13 cellular contexts compared by ENCODE assay signal in the genomic region with DNA sequence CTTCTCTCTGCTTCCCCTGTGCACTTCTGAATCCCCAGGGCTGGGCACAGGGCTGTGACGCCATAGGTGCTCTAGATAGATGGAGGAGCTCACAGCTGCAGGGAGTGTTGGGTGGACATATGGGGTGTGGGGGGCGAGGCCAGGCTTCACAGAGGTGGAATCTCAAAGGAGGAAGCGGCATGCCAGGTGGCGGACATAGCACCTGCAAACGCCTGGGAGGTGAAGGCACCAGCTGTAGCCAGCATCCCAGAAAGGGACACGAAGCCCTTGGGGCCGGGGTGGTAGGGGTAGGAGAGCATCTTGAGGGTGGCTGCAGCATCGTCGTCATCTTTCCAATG. TPM values are rescaled to one million over a fixed set of nuclear protein-coding genes. Genes with fewer than 3 reads are reported as not detected.
A peak's percentile ranks its signal among the peaks of the same experiment; 100 is the strongest.
DNase-seq lines count a peak whose midpoint lies in the region; ATAC-seq and TF ChIP-seq lines count a peak whose summit lies in the region.
"Had no signal": no experiment of that assay in that cellular context is flagged by ENCODE, and none has a peak within 500 bp of the region (broad histone marks: within the 10 kb centered on the region; RNA-seq: fewer than 3 reads in every experiment).

No MANE protein-coding gene starts in this region.

- intact Hi-C loops in Right ventricle myocardium inferior (cut with DNase I) (no loop called here), left ventricle myocardium inferior (cut with micrococcal nuclease) (no loop called here), left colon (cut with DNase I, micrococcal nuclease) (no loop called here), posterior vena cava (cut with DNase I) (no loop called here)

- 93 to 94% methylated on average over 8 to 9 of the region's 9 CpGs for WGBS in upper lobe of left lung, 2 donors

- no peak for TF ChIP-seq POLR2A in upper lobe of left lung (IDR thresholded peaks at IDR 0.05)

- no peak overlapping the region for H3K27ac Mint-ChIP-seq in activated T-cell treated with anti-CD3 and anti-CD28 coated beads, Interleukin-2, amount 50 U/mL, for 72 hours
- H3K27ac Mint-ChIP-seq: CD4-positive, CD25-positive, alpha-beta regulatory T cell; HFFc6 had no signal

- no peak overlapping the region for H3K27ac ChIP-seq in left ventricle myocardium inferior (replicated peaks)
- no peak overlapping the region for H3K27ac ChIP-seq in upper lobe of left lung
- H3K27ac ChIP-seq: 22Rv1 had no signal

- H3K36me3 Mint-ChIP-seq in activated T-cell treated with anti-CD3 and anti-CD28 coated beads, Interleukin-2, amount 50 U/mL, for 72 hours (ENCODE audit: insufficient read depth in 2 of 2): peaks cover 0 to 2% of the 10 kb centered on the region in 2 donors

- H3K4me3 Mint-ChIP-seq in activated T-cell treated with anti-CD3 and anti-CD28 coated beads, Interleukin-2, amount 50 U/mL, for 72 hours: no peak overlapping the region
- H3K4me3 Mint-ChIP-seq: CD4-positive, CD25-positive, alpha-beta regulatory T cell; HFFc6 had no signal

- TF ChIP-seq EP300 in upper lobe of left lung (IDR thresholded peaks at IDR 0.05): no peak

- H3K9me3 Mint-ChIP-seq in activated T-cell treated with anti-CD3 and anti-CD28 coated beads, Interleukin-2, amount 50 U/mL, for 72 hours: peaks cover 0 to 3% of the 10 kb centered on the region in 2 donors
- H3K9me3 Mint-ChIP-seq: HFFc6 had no signal

- in situ Hi-C loops in G401 (cut with HindIII; ENCODE audit: low sequenced_read_pairs): no loop called here

- H3K27me3 Mint-ChIP-seq in activated T-cell treated with anti-CD3 and anti-CD28 coated beads, Interleukin-2, amount 50 U/mL, for 72 hours (ENCODE audit: low read depth): no peaks in the 10 kb centered on the region
- H3K27me3 Mint-ChIP-seq: CD4-positive, CD25-positive, alpha-beta regulatory T cell had no signal

- ATAC-seq in Right ventricle myocardium inferior: no peak
- ATAC-seq in left colon: peak; percentile 44
- ATAC-seq in activated T-cell treated with anti-CD3 and anti-CD28 coated beads, Interleukin-2, amount 50 U/mL, for 72 hours (replicated peaks in 1 of 2): no peak
- ATAC-seq in upper lobe of left lung (ENCODE audit: low FRiP score in 2 of 2): no peak

- peaks cover 11% of the 10 kb centered on the region for H3K9me3 ChIP-seq in left ventricle myocardium inferior (replicated peaks)
- no peaks in the 10 kb centered on the region for H3K9me3 ChIP-seq in upper lobe of left lung

- TF ChIP-seq CTCF in left ventricle myocardium inferior (IDR thresholded peaks at IDR 0.05; ENCODE audit: borderline replicate concordance) (no peak), upper lobe of left lung (IDR thresholded peaks at IDR 0.05) (no peak)

- H3K4me1 Mint-ChIP-seq in activated T-cell treated with anti-CD3 and anti-CD28 coated beads, Interleukin-2, amount 50 U/mL, for 72 hours (ENCODE audit: low read depth): no peaks in the 10 kb centered on the region
- H3K4me1 Mint-ChIP-seq: CD4-positive, CD25-positive, alpha-beta regulatory T cell had no signal

- H3K4me3 ChIP-seq in left ventricle myocardium inferior: no peak overlapping the region
- no peak overlapping the region for H3K4me3 ChIP-seq in upper lobe of left lung

- H3K36me3 ChIP-seq in left ventricle myocardium inferior: no peaks in the 10 kb centered on the region
- H3K36me3 ChIP-seq in upper lobe of left lung: no peaks in the 10 kb centered on the region

- no peaks in the 10 kb centered on the region for H3K27me3 ChIP-seq in left ventricle myocardium inferior (ENCODE audit: low read depth)
- H3K27me3 ChIP-seq in upper lobe of left lung: no peaks in the 10 kb centered on the region

- DNase-seq in Right ventricle myocardium inferior (ENCODE audit: missing footprints) (peak; percentile 62), left ventricle myocardium inferior (no peak), left colon (no peak), posterior vena cava (ENCODE audit: low spot score) (peak; percentile 65), G401 (ENCODE audit: low spot score) (no peak), upper lobe of left lung (no peak), activated gamma-delta T cell (lab: John Stamatoyannopoulos, UW) (no peak)
- no peak for DNase-seq in activated T-cell treated with anti-CD3 and anti-CD28 coated beads, Interleukin-2, amount 50 U/mL, for 72 hours
- DNase-seq: CD4-positive, CD25-positive, alpha-beta regulatory T cell; DMS53; HCEC 1CT; HFFc6 had no signal

- H3K4me1 ChIP-seq in left ventricle myocardium inferior (peaks cover 12% of the 10 kb centered on the region), upper lobe of left lung (no peaks in the 10 kb centered on the region)

RNA-seq across cellular contexts. Expression of gene KCNQ1OT1, which starts 14.6 kb away (rescaled TPM):
- total RNA-seq in Right ventricle myocardium inferior (0.32 TPM), left ventricle myocardium inferior (0.33 TPM), left colon (1 to 10 TPM; 1.1 to 1.9 TPM), posterior vena cava (1 to 10 TPM; 1.8 to 3.5 TPM), upper lobe of left lung (1 to 10 TPM; 1.1 to 6.3 (median 4.1) TPM)
- total RNA-seq in G401 (2014; rRNA removed; shearing (Covaris generic)): 0.49 and 0.75 TPM in 2 replicates
- total RNA-seq in activated T-cell treated with anti-CD3 and anti-CD28 coated beads, Interleukin-2, amount 50 U/mL, for 72 hours: under 1 TPM; 0.26 to 0.35 TPM

Comparison
In these comparisons a context has a peak if more than half of its experiments do, and no peak if none do; other contexts are left out.
1. DNase-seq: peak in Right ventricle myocardium inferior (single experiment) and posterior vena cava (single experiment); none in left ventricle myocardium inferior (single experiment), left colon (0 of 2), G401 (single experiment), activated T-cell treated with anti-CD3 and anti-CD28 coated beads, Interleukin-2, amount 50 U/mL, for 72 hours (0 of 2), upper lobe of left lung (0 of 2) and activated gamma-delta T cell (single experiment).